In the genomic region with DNA sequence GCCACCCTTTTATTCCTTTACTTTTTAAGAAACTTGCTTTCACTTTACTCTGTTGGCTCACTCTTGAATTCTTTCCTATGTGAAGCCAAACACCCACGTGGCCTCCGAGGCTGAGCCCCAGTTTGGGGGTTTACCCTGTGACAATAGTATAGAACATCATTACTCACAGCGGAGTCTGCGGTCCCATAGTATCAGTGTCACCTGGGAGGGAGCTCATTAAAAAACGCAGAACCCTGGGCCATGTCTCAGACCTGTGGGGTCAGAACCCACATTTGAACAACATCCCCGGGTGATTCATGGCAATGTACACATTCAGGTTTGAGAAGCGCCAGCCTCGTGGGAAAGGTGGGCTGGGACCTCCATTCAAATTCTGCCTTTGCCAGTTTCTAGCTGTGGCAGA, we compare ENCODE assay signal across 14 cellular contexts. TPM values are rescaled to one million over a fixed set of nuclear protein-coding genes. Genes with fewer than 3 reads are reported as not detected.
A peak's percentile ranks its signal among the peaks of the same experiment; 100 is the strongest.
DNase-seq lines count a peak whose midpoint lies in the region; TF ChIP-seq lines count a peak whose summit lies in the region.
"Had no signal": no experiment of that assay in that cellular context is flagged by ENCODE, and none has a peak within 500 bp of the region (broad histone marks: within the 10 kb centered on the region; RNA-seq: fewer than 3 reads in every experiment).

No MANE protein-coding gene starts in this region.

- H3K36me3 ChIP-seq in esophagus muscularis mucosa = no peaks in the 10 kb centered on the region
- H3K36me3 ChIP-seq: BLaER1 treated with 17β-estradiol and CSF1 and Interleukin-3, amounts not matched to agents 10 nM and 100 nM; gastrocnemius medialis had no signal

- no peak for TF ChIP-seq CTCF in esophagus muscularis mucosa (IDR thresholded peaks at IDR 0.05)

- H3K4me3 ChIP-seq in esophagus muscularis mucosa = no peak overlapping the region
- H3K4me3 ChIP-seq: BLaER1 treated with 17β-estradiol and CSF1 and Interleukin-3, amounts not matched to agents 10 nM and 100 nM; gastrocnemius medialis had no signal

- no peak for TF ChIP-seq EP300 in esophagus muscularis mucosa (IDR thresholded peaks at IDR 0.05)

- no peaks in the 10 kb centered on the region for H3K9me3 ChIP-seq in esophagus muscularis mucosa
- H3K9me3 ChIP-seq: BLaER1 treated with 17β-estradiol and CSF1 and Interleukin-3, amounts not matched to agents 10 nM and 100 nM; gastrocnemius medialis had no signal

- peaks cover 0 to 9% (median 5%) of the 10 kb centered on the region in 4 donors for H3K4me1 ChIP-seq in esophagus muscularis mucosa
- H3K4me1 ChIP-seq: gastrocnemius medialis had no signal

- intact Hi-C loops in esophagus muscularis mucosa (cut with DNase I) = no loop called here
- intact Hi-C loops in cardiac septum (cut with DNase I) = no loop called here

- 84% methylated on average over 8 of the region's 8 CpGs for WGBS in esophagus muscularis mucosa

- peak; percentile 42 for DNase-seq in activated CD4-positive, CD25-positive, alpha-beta regulatory T cell treated with anti-CD3 and anti-CD28 coated beads, Interleukin-2, amount 50 U/mL, for 72 hours
- DNase-seq in activated CD8-positive, alpha-beta memory T cell treated with anti-CD3 and anti-CD28 coated beads, Interleukin-2, amount 50 U/mL, for 4 hours = peak; percentile 42
- DNase-seq in esophagus muscularis mucosa (ENCODE audit: extremely low spot score) (peak; percentile 79), NCI-H146 (lab: John Stamatoyannopoulos, UW) (no peak), cardiac septum (ENCODE audit: low spot score) (no peak)
- DNase-seq in stimulated activated CD8-positive, alpha-beta memory T cell treated with anti-CD3 and anti-CD28 coated beads, Interleukin-4, amount 100 ng/mL, for 4 hours (ENCODE audit: low read depth in 2 of 2, low spot score in 1 of 2) = peak; percentile 13 to 20
- no peak for DNase-seq in effector CD4-positive, alpha-beta T cell
- DNase-seq: gastrocnemius medialis, immature natural killer cell, NCI-H1105, NCI-H446, occipital lobe, SW 1271 had no signal

- H3K27me3 ChIP-seq in esophagus muscularis mucosa = no peaks in the 10 kb centered on the region
- H3K27me3 ChIP-seq: BLaER1 treated with 17β-estradiol and CSF1 and Interleukin-3, amounts not matched to agents 10 nM and 100 nM; gastrocnemius medialis had no signal

- H3K27ac ChIP-seq in esophagus muscularis mucosa (replicated peaks in 1 of 4) = no peak overlapping the region
- H3K27ac ChIP-seq: BLaER1 treated with 17β-estradiol and CSF1 and Interleukin-3, amounts not matched to agents 10 nM and 100 nM; gastrocnemius medialis had no signal

- no peak for TF ChIP-seq POLR2A in esophagus muscularis mucosa (IDR thresholded peaks at IDR 0.05; ENCODE audit: low read depth)

RNA-seq across cellular contexts. Expression of a gene that starts 36.0 kb away (rescaled TPM):
- total RNA-seq in esophagus muscularis mucosa (10 to 100 TPM; 30.2 to 44.5 (median 32.6) TPM), cardiac septum (24.1 TPM)

Comparison
In these comparisons a context has a peak if more than half of its experiments do, and no peak if none do; other contexts are left out.
1. DNase-seq: peak in activated CD4-positive, CD25-positive, alpha-beta regulatory T cell treated with anti-CD3 and anti-CD28 coated beads, Interleukin-2, amount 50 U/mL, for 72 hours (single experiment), activated CD8-positive, alpha-beta memory T cell treated with anti-CD3 and anti-CD28 coated beads, Interleukin-2, amount 50 U/mL, for 4 hours (single experiment), esophagus muscularis mucosa (single experiment) and stimulated activated CD8-positive, alpha-beta memory T cell treated with anti-CD3 and anti-CD28 coated beads, Interleukin-4, amount 100 ng/mL, for 4 hours (2 of 2); none in effector CD4-positive, alpha-beta T cell (single experiment), NCI-H146 (single experiment) and cardiac septum (single experiment).